In the genomic region with DNA sequence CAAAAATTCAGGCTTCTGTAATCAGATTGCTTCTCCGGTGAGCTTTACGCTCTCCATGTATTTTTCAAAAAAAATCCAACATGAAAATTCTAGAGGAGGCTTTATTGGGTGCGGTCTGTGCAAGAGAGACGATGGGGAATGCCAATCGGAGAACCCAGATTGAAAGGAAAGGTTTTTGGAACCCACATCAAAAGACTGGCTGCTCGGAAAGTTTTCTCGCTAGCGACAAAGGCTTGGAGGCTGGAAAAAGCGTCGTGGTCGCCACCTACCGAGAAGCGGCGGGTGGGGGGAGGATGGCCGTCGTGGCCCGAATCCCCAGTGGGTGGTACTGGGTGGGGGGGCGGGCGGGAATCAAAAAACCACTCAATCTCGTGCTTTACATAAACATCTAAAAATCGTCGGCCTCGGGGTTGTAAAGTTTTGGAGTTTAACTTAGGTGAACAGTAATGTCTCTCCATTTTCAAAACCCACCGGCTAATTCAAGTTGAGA, we compare ENCODE assay signal across 8 cellular contexts. TPM values are rescaled to one million over a fixed set of nuclear protein-coding genes. Genes with fewer than 3 reads are reported as not detected.
DNase-seq lines count a peak whose midpoint lies in the region; ATAC-seq and TF ChIP-seq lines count a peak whose summit lies in the region.

No MANE protein-coding gene starts in this region.

- peak overlapping the region; percentile 75 for H3K4me3 ChIP-seq in AG04449 (ENCODE audit: low read depth, low read length)
- peak overlapping the region; percentile 70 for H3K4me3 ChIP-seq in fibroblast of pulmonary artery (replicated peaks; ENCODE audit: low read depth, low read length)
- peak overlapping the region; percentile 91 for H3K4me3 ChIP-seq in neural cell (ENCODE audit: low read length)
- peak overlapping the region; percentile 100 for H3K4me3 ChIP-seq in suprapubic skin

- POLR2A ChIA-PET in AG04449 (lab: Yijun Ruan, JAX): interaction anchor here (1.4 kb wide), 1 partner anchor 21 kb away, joined by 5 read pairs; no protein-coding TSS in a partner anchor

- TF ChIP-seq POLR2A in suprapubic skin (IDR thresholded peaks at IDR 0.05): no peak

- H3K79me1 ChIP-seq in H9 (ENCODE audit: insufficient read depth, low read depth, low read length, poor library complexity, severe bottlenecking): no peaks in the 10 kb centered on the region

- H3K27me3 Mint-ChIP-seq in H9 (ENCODE audit: low read depth): no peaks in the 10 kb centered on the region
- H3K27me3 Mint-ChIP-seq in activated T-helper 17 cell treated with anti-CD3 and anti-CD28 coated beads, Interleukin-2, amount 50 U/mL, for 72 hours: no peaks in the 10 kb centered on the region

- no peaks in the 10 kb centered on the region; a peak in 1 of 5 replicates for H3K9me3 Mint-ChIP-seq in H9
- no peaks in the 10 kb centered on the region for H3K9me3 Mint-ChIP-seq in activated T-helper 17 cell treated with anti-CD3 and anti-CD28 coated beads, Interleukin-2, amount 50 U/mL, for 72 hours

- no peak overlapping the region for H2AFZ ChIP-seq in H9 (ENCODE audit: low read length)
- H2AFZ ChIP-seq in neural cell (ENCODE audit: low read depth, low read length): peak overlapping the region; percentile 95

- peaks cover 12% of the 10 kb centered on the region for H3K23me2 ChIP-seq in H9 (ENCODE audit: insufficient read length, low read depth, low read length, poor library complexity, severe bottlenecking)

- no peaks in the 10 kb centered on the region for H3K27me3 ChIP-seq in H9 (ENCODE audit: insufficient read depth, low read length)
- no peaks in the 10 kb centered on the region for H3K27me3 ChIP-seq in neural cell (ENCODE audit: insufficient read depth, low read depth, low read length)
- H3K27me3 ChIP-seq in suprapubic skin: no peaks in the 10 kb centered on the region

- H2BK5ac ChIP-seq in H9 (ENCODE audit: insufficient read length, low read length): no peak overlapping the region

- peak overlapping the region; percentile 29 for H3K18ac ChIP-seq in H9 (ENCODE audit: insufficient read length, low read depth, low read length)

- peak overlapping the region; percentile 99 to 100 (median 99) for H3K27ac Mint-ChIP-seq in H9
- peak overlapping the region; percentile 96 for H3K27ac Mint-ChIP-seq in activated T-helper 17 cell treated with anti-CD3 and anti-CD28 coated beads, Interleukin-2, amount 50 U/mL, for 72 hours

- peak overlapping the region; percentile 79 to 94 for H3K4me3 Mint-ChIP-seq in H9
- H3K4me3 Mint-ChIP-seq in activated T-helper 17 cell treated with anti-CD3 and anti-CD28 coated beads, Interleukin-2, amount 50 U/mL, for 72 hours: peak overlapping the region; percentile 87

- H4K20me1 ChIP-seq in H9 (ENCODE audit: control insufficient read depth, insufficient read depth, insufficient read length) (no peaks in the 10 kb centered on the region), neural cell (ENCODE audit: insufficient read depth) (peaks cover 7% of the 10 kb centered on the region)

- H3K9ac ChIP-seq in H9 (ENCODE audit: extremely low read depth, insufficient read length, low read length) (peak overlapping the region; percentile 45), neural cell (ENCODE audit: low read length) (peak overlapping the region; percentile 99)

- TF ChIP-seq EP300 in neural cell (conservative IDR thresholded peaks at IDR 0.05; ENCODE audit: poor library complexity, severe bottlenecking) (no peak), suprapubic skin (IDR thresholded peaks at IDR 0.05) (no peak)

- ATAC-seq in activated T-helper 17 cell treated with anti-CD3 and anti-CD28 coated beads, Interleukin-2, amount 50 U/mL, for 72 hours (replicated peaks): no peak
- ATAC-seq in HG03520 (IDR thresholded peaks at IDR 0.05; ENCODE audit: unreplicated experiment): no peak

- H3K9me3 ChIP-seq in H9 (ENCODE audit: control insufficient read depth, low read depth, low read length): no peaks in the 10 kb centered on the region
- no peaks in the 10 kb centered on the region for H3K9me3 ChIP-seq in neural cell (ENCODE audit: low read length)
- no peaks in the 10 kb centered on the region for H3K9me3 ChIP-seq in suprapubic skin

- no peak overlapping the region for H2BK20ac ChIP-seq in H9 (ENCODE audit: low read depth, low read length, poor library complexity, severe bottlenecking)

- peak overlapping the region; percentile 82 for H3K56ac ChIP-seq in H9 (ENCODE audit: insufficient read length, low read depth, low read length)

- H3K23ac ChIP-seq in H9 (ENCODE audit: insufficient read length, low read depth, low read length): no peak overlapping the region

- peak overlapping the region; percentile 10 for H3T11ph ChIP-seq in H9 (ENCODE audit: low read length)

- H3K4ac ChIP-seq in H9 (ENCODE audit: low read depth, low read length): no peak overlapping the region; the same call in 1 of the 2 replicates

- whole genome bisulfite sequencing in H9 (ENCODE audit: extremely low coverage, insufficient read length, low lambda C conversion rate): no CpG with 5 or more reads among the region's 24 CpGs
- WGBS in suprapubic skin: under 1% methylated on average over 24 of the region's 24 CpGs

- H3K9me2 ChIP-seq in neural cell (ENCODE audit: insufficient read depth, low read length): no peaks in the 10 kb centered on the region

- H3K4me1 ChIP-seq in H9 (ENCODE audit: insufficient read depth, low read length) (peaks cover 4% of the 10 kb centered on the region; the same call in 1 of the 2 replicates), suprapubic skin (peaks cover 44% of the 10 kb centered on the region)

- no peak overlapping the region for H2AK5ac ChIP-seq in H9 (ENCODE audit: insufficient read length, low read length)

- peak overlapping the region; percentile 87 for H3K4me2 ChIP-seq in H9 (ENCODE audit: insufficient read depth, insufficient read length, low read length)
- peak overlapping the region; percentile 99 for H3K4me2 ChIP-seq in neural cell (ENCODE audit: low read length)

- peak overlapping the region; percentile 95 for H3K27ac ChIP-seq in H9 (ENCODE audit: insufficient read length, low read depth, low read length)
- H3K27ac ChIP-seq in neural cell (ENCODE audit: low read length): peak overlapping the region; percentile 100
- H3K27ac ChIP-seq in suprapubic skin: peak overlapping the region; percentile 100

- H3K36me3 Mint-ChIP-seq in H9 (ENCODE audit: insufficient read depth in 1 of 3, low read depth in 3 of 3): peaks cover 8 to 24% (median 16%) of the 10 kb centered on the region in 3 experiments
- peaks cover 47% of the 10 kb centered on the region for H3K36me3 Mint-ChIP-seq in activated T-helper 17 cell treated with anti-CD3 and anti-CD28 coated beads, Interleukin-2, amount 50 U/mL, for 72 hours (ENCODE audit: low read depth)

- H3K36me3 ChIP-seq in neural cell (ENCODE audit: insufficient read depth, low read length) (no peaks in the 10 kb centered on the region), suprapubic skin (no peaks in the 10 kb centered on the region)

- H4K5ac ChIP-seq in H9 (ENCODE audit: insufficient read length, low read depth, low read length): peak overlapping the region; percentile 21

- H3K14ac ChIP-seq in H9 (ENCODE audit: insufficient read depth, low read length): peak overlapping the region; percentile 52

- CTCF ChIA-PET in AG04449 (lab: Yijun Ruan, JAX): no interaction called here

- TF ChIP-seq CTCF in AG04449 (IDR thresholded peaks at IDR 0.05; ENCODE audit: insufficient read depth, low read length, missing control alignments): peak; percentile 13
- peak; percentile 11; the same call in 1 of the 3 replicates for TF ChIP-seq CTCF in H9 (conservative IDR thresholded peaks at IDR 0.05)
- no peak for TF ChIP-seq CTCF in fibroblast of pulmonary artery (IDR thresholded peaks at IDR 0.05; ENCODE audit: low read length, missing control alignments)
- no peak for TF ChIP-seq CTCF in neural cell (IDR thresholded peaks at IDR 0.05; ENCODE audit: poor library complexity, severe bottlenecking)
- TF ChIP-seq CTCF in suprapubic skin (IDR thresholded peaks at IDR 0.05): no peak

- H2BK120ac ChIP-seq in H9 (ENCODE audit: low read depth, low read length, poor library complexity, severe bottlenecking): no peak overlapping the region

- H3F3A ChIP-seq in neural cell (ENCODE audit: insufficient read depth, low read length, poor library complexity, severe bottlenecking): no peaks in the 10 kb centered on the region

- TF ChIP-seq RAD21 in neural cell (conservative IDR thresholded peaks at IDR 0.05): no peak

- no peak overlapping the region for H4K8ac ChIP-seq in H9 (replicated peaks; ENCODE audit: insufficient read length, low read depth, low read length)

- no peak overlapping the region for H4K91ac ChIP-seq in H9 (ENCODE audit: insufficient read length, low read depth, low read length)

- H3K4me1 Mint-ChIP-seq in H9: peaks cover 39 to 53% of the 10 kb centered on the region in 2 experiments
- H3K4me1 Mint-ChIP-seq in activated T-helper 17 cell treated with anti-CD3 and anti-CD28 coated beads, Interleukin-2, amount 50 U/mL, for 72 hours: peaks cover 35% of the 10 kb centered on the region

- no peak overlapping the region for H2BK15ac ChIP-seq in H9 (ENCODE audit: low read depth, low read length)

- H3K79me2 ChIP-seq in H9 (ENCODE audit: insufficient read depth, low read length) (peaks cover 9% of the 10 kb centered on the region; the same call in 1 of the 2 replicates), neural cell (replicated peaks; ENCODE audit: insufficient read depth, low read length) (peaks cover 30% of the 10 kb centered on the region)

- no peak for DNase-seq in AG04449 (ENCODE audit: low read depth, low spot score)
- DNase-seq in H9: peak; percentile 41
- peak; percentile 59 for DNase-seq in NOMO-1 treated with dmso at 0.1 percent for 144 hours (lab: John Stamatoyannopoulos, UW; ENCODE audit: unreplicated experiment)
- no peak for DNase-seq in fibroblast of pulmonary artery (ENCODE audit: low read depth)
- peak; percentile 70 to 83 for DNase-seq in suprapubic skin (ENCODE audit: low spot score in 2 of 2)

- peak overlapping the region; percentile 77 for H2BK12ac ChIP-seq in H9 (ENCODE audit: insufficient read length, low read depth, low read length)

TF ChIP-seq in neural cell, 6 proteins besides CTCF, POLR2A, EP300 and RAD21:
- TF ChIP-seq EZH2 (IDR thresholded peaks at IDR 0.05; ENCODE audit: borderline replicate concordance, insufficient read depth, low read length, poor library complexity, severe bottlenecking) (no peak), TAF1 (IDR thresholded peaks at IDR 0.05; ENCODE audit: low read depth) (no peak)

RNA-seq across cellular contexts. Expression of a gene that starts 1.1 kb away (rescaled TPM):
- total RNA-seq in H9 (2021) (345 and 357 TPM in 2 replicates), suprapubic skin (100 to 1,000 TPM; 142 to 376 (median 172) TPM)
- total RNA-seq in activated T-helper 17 cell treated with anti-CD3 and anti-CD28 coated beads, Interleukin-2, amount 50 U/mL, for 72 hours: 100 to 1,000 TPM; 133 to 143 TPM
- polyA plus RNA-seq in neural cell: 274 and 562 TPM in 2 replicates
- 381 and 433 TPM in 2 replicates for polyA minus RNA-seq in neural cell

Comparison
In these comparisons a context has a peak if more than half of its experiments do, and no peak if none do; other contexts are left out.
1. DNase-seq: peak in H9 (single experiment), NOMO-1 treated with dmso at 0.1 percent for 144 hours (single experiment) and suprapubic skin (2 of 2); none in AG04449 (single experiment) and fibroblast of pulmonary artery (single experiment).
2. CTCF ChIP-seq: peak in AG04449 (single experiment) and H9 (single experiment); none in fibroblast of pulmonary artery (single experiment), neural cell (single experiment) and suprapubic skin (0 of 2).
3. Peak in every context shown above with its lines, with median percentiles within 50 percentile points of each other: H3K4me3 ChIP-seq and H3K27ac ChIP-seq.